Comparison of ENCODE assay signal across 20 cellular contexts in genomic region chr1:6995789-6996188, GRCh38.
"Had no signal": no experiment of that assay in that cellular context is flagged by ENCODE, and none has a peak within 500 bp of the region (broad histone marks: within the 10 kb centered on the region; RNA-seq: fewer than 3 reads in every experiment).

No MANE protein-coding gene starts in this region.

- H3K4me3 ChIP-seq: SJSA1, SK-N-MC had no signal

- ATAC-seq: HepG2 had no signal

- H3K9me3 ChIP-seq: SJSA1 had no signal

- H3K27ac ChIP-seq: KMS-11, SJSA1, SK-N-MC had no signal

- H3K4me1 ChIP-seq: SJSA1 had no signal

- DNase-seq: IMR-90, NCI-H1092, NCI-H1105 treated with DMSO at 0.1 percent for 48 hours, NCI-H1417 treated with DMSO at 0.1 percent for 48 hours, NCI-H146, NCI-H1694 treated with DMSO at 0.1 percent for 48 hours, NCI-H1930, NCI-H2081, NCI-H2107, NCI-H2227 treated with DMSO at 0.1 percent for 48 hours, NCI-H524, NCI-H526 treated with DMSO at 0.1 percent for 48 hours, NCI-H748 treated with DMSO at 0.1 percent for 48 hours, Right ventricle myocardium superior, RPMI8226, SIG-M5 had no signal

- H3K27me3 ChIP-seq: SJSA1 had no signal

- H3K36me3 ChIP-seq: SJSA1 had no signal
